In genomic region chr10:73094986-73095478, GRCh38 we compare ENCODE assay signal across 8 cellular contexts. TPM values are rescaled to one million over a fixed set of nuclear protein-coding genes. Genes with fewer than 3 reads are reported as not detected.
DNase-seq lines count a peak whose midpoint lies in the region; ATAC-seq and TF ChIP-seq lines count a peak whose summit lies in the region.

No MANE protein-coding gene starts in this region.

- intact Hi-C loops in activated CD8-positive, alpha-beta T cell treated with anti-CD3 and anti-CD28 coated beads for 36 hours (cut with micrococcal nuclease): no loop called here

- no peaks in the 10 kb centered on the region for H3K27me3 ChIP-seq in iPS-15b (ENCODE audit: control insufficient read depth, insufficient read depth, low read length)

- H3K36me3 Mint-ChIP-seq in activated CD8-positive, alpha-beta T cell treated with anti-CD3 and anti-CD28 coated beads for 36 hours (ENCODE audit: low read depth): peaks cover 25% of the 10 kb centered on the region
- peaks cover 74% of the 10 kb centered on the region for H3K36me3 Mint-ChIP-seq in stimulated activated effector memory CD8-positive, alpha-beta T cell treated with anti-CD3 and anti-CD28 coated beads, Interleukin-12 subunit alpha, Interleukin-12 subunit beta, amount 100 ng/mL, for 72 hours

- ATAC-seq in activated CD8-positive, alpha-beta T cell treated with anti-CD3 and anti-CD28 coated beads for 36 hours: no peak
- no peak for ATAC-seq in stimulated activated effector memory CD8-positive, alpha-beta T cell treated with anti-CD3 and anti-CD28 coated beads, Interleukin-12 subunit alpha, Interleukin-12 subunit beta, amount 100 ng/mL, for 72 hours
- no peak for ATAC-seq in GM19397 (IDR thresholded peaks at IDR 0.05; ENCODE audit: unreplicated experiment)

- POLR2A ChIA-PET in HEK293 (lab: Yijun Ruan, JAX): interaction anchor here (0.6 to 2.9 kb wide), 8 partner anchors 12 to 740 kb away, joined by 3 to 52 read pairs (median 5); partner anchors contain the start of genes DNAJB12, DNAJC9, ECD and FAM149B1
- POLR2A ChIA-PET in activated CD8-positive, alpha-beta T cell treated with anti-CD3 and anti-CD28 coated beads for 36 hours (lab: Charles Lee): interaction anchor here (0.7 to 2.7 kb wide), 6 partner anchors 16 to 153 kb away, joined by 3 to 13 read pairs (median 3); partner anchors contain the start of genes ECD and FAM149B1

- peaks cover 32% of the 10 kb centered on the region for H3K4me1 Mint-ChIP-seq in activated CD8-positive, alpha-beta T cell treated with anti-CD3 and anti-CD28 coated beads for 36 hours (ENCODE audit: low read depth)
- peaks cover 10% of the 10 kb centered on the region for H3K4me1 Mint-ChIP-seq in stimulated activated effector memory CD8-positive, alpha-beta T cell treated with anti-CD3 and anti-CD28 coated beads, Interleukin-12 subunit alpha, Interleukin-12 subunit beta, amount 100 ng/mL, for 72 hours

- H3K4me3 Mint-ChIP-seq in activated CD8-positive, alpha-beta T cell treated with anti-CD3 and anti-CD28 coated beads for 36 hours: peak overlapping the region; percentile 95
- H3K4me3 Mint-ChIP-seq in stimulated activated effector memory CD8-positive, alpha-beta T cell treated with anti-CD3 and anti-CD28 coated beads, Interleukin-12 subunit alpha, Interleukin-12 subunit beta, amount 100 ng/mL, for 72 hours: peak overlapping the region; percentile 93

- H3K27me3 Mint-ChIP-seq in activated CD8-positive, alpha-beta T cell treated with anti-CD3 and anti-CD28 coated beads for 36 hours: no peaks in the 10 kb centered on the region

- H3K4me3 ChIP-seq in HEK293 (ENCODE audit: low read depth, low read length): peak overlapping the region; percentile 82
- H3K4me3 ChIP-seq in iPS-15b (ENCODE audit: low read depth, low read length): peak overlapping the region; percentile 79

- peak overlapping the region; percentile 90; the same call in 1 of the 2 replicates for H3K27ac ChIP-seq in HEK293 (ENCODE audit: extremely low read depth, low read depth, low read length)

- H3K9me3 ChIP-seq in HEK293 (ENCODE audit: control insufficient read depth, insufficient read depth, low read depth, low read length) (no peaks in the 10 kb centered on the region), iPS-15b (ENCODE audit: control insufficient read depth, insufficient read depth, low read length) (no peaks in the 10 kb centered on the region)

- DNase-seq in activated CD8-positive, alpha-beta T cell treated with anti-CD3 and anti-CD28 coated beads for 36 hours: no peak
- no peak for DNase-seq in stimulated activated effector memory CD8-positive, alpha-beta T cell treated with anti-CD3 and anti-CD28 coated beads, Interleukin-12 subunit alpha, Interleukin-12 subunit beta, amount 100 ng/mL, for 72 hours (ENCODE audit: low spot score in 2 of 2)
- no peak for DNase-seq in activated effector memory CD4-positive, alpha-beta T cell treated with anti-CD3 and anti-CD28 coated beads, Interleukin-2, amount 50 U/mL, for 16 hours
- DNase-seq in COR-L47 (lab: John Stamatoyannopoulos, UW) (no peak), GDM1 (lab: John Stamatoyannopoulos, UW) (no peak)

- no peaks in the 10 kb centered on the region; the same call in 1 of the 2 replicates for H3K4me1 ChIP-seq in HEK293 (ENCODE audit: control insufficient read depth, insufficient read depth, low read length)
- peaks cover 11% of the 10 kb centered on the region for H3K4me1 ChIP-seq in iPS-15b (ENCODE audit: control insufficient read depth, insufficient read depth, low read length)

- H3K36me3 ChIP-seq in HEK293 (ENCODE audit: control insufficient read depth in 2 of 2, insufficient read depth in 1 of 2, low read length in 2 of 2) (peaks cover 0 to 3% of the 10 kb centered on the region in 2 experiments; a peak in 2 of 3 replicates), iPS-15b (ENCODE audit: control insufficient read depth, insufficient read depth, low read length) (no peaks in the 10 kb centered on the region)

- TF ChIP-seq CTCF in HEK293 (tag by site-specific recombination; IDR thresholded peaks at IDR 0.05): no peak
- no peak for TF ChIP-seq CTCF in activated CD8-positive, alpha-beta T cell treated with anti-CD3 and anti-CD28 coated beads for 36 hours (IDR thresholded peaks at IDR 0.05)

- no peaks in the 10 kb centered on the region for H3K9me3 Mint-ChIP-seq in activated CD8-positive, alpha-beta T cell treated with anti-CD3 and anti-CD28 coated beads for 36 hours
- H3K9me3 Mint-ChIP-seq in stimulated activated effector memory CD8-positive, alpha-beta T cell treated with anti-CD3 and anti-CD28 coated beads, Interleukin-12 subunit alpha, Interleukin-12 subunit beta, amount 100 ng/mL, for 72 hours: no peaks in the 10 kb centered on the region

- CTCF ChIA-PET in HEK293 (lab: Yijun Ruan, JAX): interaction anchor here (0.6 to 4.2 kb wide), 8 partner anchors 11 to 1779 kb away, joined by 3 to 40 read pairs (median 4); partner anchors contain the start of gene NUDT13
- CTCF ChIA-PET in activated CD8-positive, alpha-beta T cell treated with anti-CD3 and anti-CD28 coated beads for 36 hours (lab: Charles Lee): interaction anchor here (0.7 to 8.1 kb wide), 7 partner anchors 16 to 69 kb away, joined by 3 to 60 read pairs (median 5); partner anchors contain the start of gene NUDT13

- H3K27ac Mint-ChIP-seq in activated CD8-positive, alpha-beta T cell treated with anti-CD3 and anti-CD28 coated beads for 36 hours: peak overlapping the region; percentile 98
- H3K27ac Mint-ChIP-seq in stimulated activated effector memory CD8-positive, alpha-beta T cell treated with anti-CD3 and anti-CD28 coated beads, Interleukin-12 subunit alpha, Interleukin-12 subunit beta, amount 100 ng/mL, for 72 hours: peak overlapping the region; percentile 97

- no peak overlapping the region for H3K9ac ChIP-seq in iPS-15b (ENCODE audit: low read depth, low read length)

TF ChIP-seq in HEK293, 187 proteins besides CTCF, POLR2A, EP300 and RAD21:
- TF ChIP-seq ZNF639 (tag by site-specific recombination; IDR thresholded peaks at IDR 0.05) (no peak), ZNF514 (tag by site-specific recombination; IDR thresholded peaks at IDR 0.05) (no peak), ZNF362 (tag by site-specific recombination; IDR thresholded peaks at IDR 0.05) (peak; percentile 98), PRDM6 (tag by site-specific recombination; IDR thresholded peaks at IDR 0.05) (peak; percentile 88), ATF2 (tag by site-specific recombination; IDR thresholded peaks at IDR 0.05; ENCODE audit: low read depth) (no peak), ZNF704 (tag by site-specific recombination; IDR thresholded peaks at IDR 0.05) (no peak)

RNA-seq across cellular contexts. Expression of gene P4HA1, which starts 1.6 kb away (rescaled TPM):
- total RNA-seq in activated CD8-positive, alpha-beta T cell treated with anti-CD3 and anti-CD28 coated beads for 36 hours: 10 to 100 TPM; 72.2 to 72.3 TPM

RNA-seq across cellular contexts. Expression of gene NUDT13, which starts 15.2 kb away (rescaled TPM):
- 1 to 10 TPM; 2.3 to 2.4 TPM for total RNA-seq in activated CD8-positive, alpha-beta T cell treated with anti-CD3 and anti-CD28 coated beads for 36 hours
